In genomic region chr19:41554902-41555301, GRCh38 we compare ENCODE assay signal across 12 cellular contexts. TPM values are rescaled to one million over a fixed set of nuclear protein-coding genes. Genes with fewer than 3 reads are reported as not detected.
DNase-seq lines count a peak whose midpoint lies in the region; ATAC-seq and TF ChIP-seq lines count a peak whose summit lies in the region.
"Had no signal": no experiment of that assay in that cellular context is flagged by ENCODE, and none has a peak within 500 bp of the region (broad histone marks: within the 10 kb centered on the region; RNA-seq: fewer than 3 reads in every experiment).

No MANE protein-coding gene starts in this region.

- peaks cover 64% of the 10 kb centered on the region for H3K4me1 Mint-ChIP-seq in T-helper 1 cell treated with Interleukin-12 subunit alpha and Interleukin-12 subunit beta and Interleukin-4 antibody, amounts not matched to agents 30 μg/mL and 1 μg/mL, for 36 hours (ENCODE audit: low read depth)
- H3K4me1 Mint-ChIP-seq in effector memory CD8-positive, alpha-beta T cell (ENCODE audit: low read depth in 2 of 2), result peaks cover 57 to 71% of the 10 kb centered on the region in 2 donors

- H3K9me3 Mint-ChIP-seq in T-helper 1 cell treated with Interleukin-12 subunit alpha and Interleukin-12 subunit beta and Interleukin-4 antibody, amounts not matched to agents 30 μg/mL and 1 μg/mL, for 36 hours, result no peaks in the 10 kb centered on the region
- H3K9me3 Mint-ChIP-seq in effector memory CD8-positive, alpha-beta T cell, result no peaks in the 10 kb centered on the region

- ATAC-seq in Right ventricle myocardium inferior (no peak), upper lobe of right lung (peak; percentile 55), HG02642 (IDR thresholded peaks at IDR 0.05; ENCODE audit: poor library complexity, unreplicated experiment) (no peak)
- ATAC-seq in effector memory CD8-positive, alpha-beta T cell (replicated peaks), result peak; percentile 76
- ATAC-seq: gastroesophageal sphincter, left lobe of liver had no signal

- peaks cover 68% of the 10 kb centered on the region for H3K36me3 Mint-ChIP-seq in T-helper 1 cell treated with Interleukin-12 subunit alpha and Interleukin-12 subunit beta and Interleukin-4 antibody, amounts not matched to agents 30 μg/mL and 1 μg/mL, for 36 hours (ENCODE audit: low read depth)
- peaks cover 62% of the 10 kb centered on the region for H3K36me3 Mint-ChIP-seq in effector memory CD8-positive, alpha-beta T cell (ENCODE audit: insufficient read depth)

- intact Hi-C loops in left ventricle myocardium inferior (cut with micrococcal nuclease), result no loop called here
- intact Hi-C loops in Right ventricle myocardium inferior (cut with DNase I), result no loop called here
- intact Hi-C loops in upper lobe of right lung (cut with DNase I), result no loop called here
- intact Hi-C loops in esophagus squamous epithelium (cut with DNase I), result no loop called here

- H3K27me3 ChIP-seq in left ventricle myocardium inferior (ENCODE audit: low read depth) (peaks cover 54% of the 10 kb centered on the region), upper lobe of right lung (peaks cover 3% of the 10 kb centered on the region), esophagus squamous epithelium (peaks cover 0 to 51% (median 0%) of the 10 kb centered on the region in 4 donors)

- no peak for TF ChIP-seq CTCF in left ventricle myocardium inferior (IDR thresholded peaks at IDR 0.05; ENCODE audit: borderline replicate concordance)
- no peak for TF ChIP-seq CTCF in upper lobe of right lung (IDR thresholded peaks at IDR 0.05)
- no peak for TF ChIP-seq CTCF in esophagus squamous epithelium (IDR thresholded peaks at IDR 0.05)

- H3K27ac Mint-ChIP-seq in T-helper 1 cell treated with Interleukin-12 subunit alpha and Interleukin-12 subunit beta and Interleukin-4 antibody, amounts not matched to agents 30 μg/mL and 1 μg/mL, for 36 hours, result peak overlapping the region; percentile 77
- peak overlapping the region; percentile 91 to 93 for H3K27ac Mint-ChIP-seq in effector memory CD8-positive, alpha-beta T cell

- H3K4me3 ChIP-seq in left ventricle myocardium inferior, result no peak overlapping the region
- no peak overlapping the region for H3K4me3 ChIP-seq in upper lobe of right lung
- H3K4me3 ChIP-seq in esophagus squamous epithelium, result no peak overlapping the region
- H3K4me3 ChIP-seq: gastroesophageal sphincter, MG63 had no signal

- H3K36me3 ChIP-seq in left ventricle myocardium inferior (no peaks in the 10 kb centered on the region), upper lobe of right lung (no peaks in the 10 kb centered on the region), esophagus squamous epithelium (no peaks in the 10 kb centered on the region)
- H3K36me3 ChIP-seq: gastroesophageal sphincter, MG63 had no signal

- TF ChIP-seq POLR2A in esophagus squamous epithelium (IDR thresholded peaks at IDR 0.05), result no peak

- peak overlapping the region; percentile 68 for H3K4me3 Mint-ChIP-seq in T-helper 1 cell treated with Interleukin-12 subunit alpha and Interleukin-12 subunit beta and Interleukin-4 antibody, amounts not matched to agents 30 μg/mL and 1 μg/mL, for 36 hours
- peak overlapping the region; percentile 93 to 95 for H3K4me3 Mint-ChIP-seq in effector memory CD8-positive, alpha-beta T cell

- no peaks in the 10 kb centered on the region for H3K27me3 Mint-ChIP-seq in T-helper 1 cell treated with Interleukin-12 subunit alpha and Interleukin-12 subunit beta and Interleukin-4 antibody, amounts not matched to agents 30 μg/mL and 1 μg/mL, for 36 hours (ENCODE audit: low read depth)
- H3K27me3 Mint-ChIP-seq in effector memory CD8-positive, alpha-beta T cell, result no peaks in the 10 kb centered on the region

- H3K27ac ChIP-seq in left ventricle myocardium inferior (replicated peaks) (peak overlapping the region; percentile 12), upper lobe of right lung (no peak overlapping the region), esophagus squamous epithelium (peak overlapping the region in 1 of 4 donors; percentile 13)
- H3K27ac ChIP-seq: gastroesophageal sphincter had no signal

- DNase-seq in left ventricle myocardium inferior (no peak), Right ventricle myocardium inferior (ENCODE audit: missing footprints) (no peak), upper lobe of right lung (no peak), esophagus squamous epithelium (lab: John Stamatoyannopoulos, UW) (no peak), glomerular visceral epithelial cell (ENCODE audit: extremely low spot score) (no peak)
- no peak for DNase-seq in effector memory CD8-positive, alpha-beta T cell
- DNase-seq: MG63, NCI-H446 treated with DMSO at 0.1 percent for 48 hours had no signal

- H3K9me3 ChIP-seq in left ventricle myocardium inferior (replicated peaks) (peaks cover 8% of the 10 kb centered on the region), upper lobe of right lung (no peaks in the 10 kb centered on the region), esophagus squamous epithelium (no peaks in the 10 kb centered on the region)
- H3K9me3 ChIP-seq: gastroesophageal sphincter, MG63 had no signal

- peaks cover 31% of the 10 kb centered on the region for H3K4me1 ChIP-seq in left ventricle myocardium inferior
- peaks cover 7% of the 10 kb centered on the region for H3K4me1 ChIP-seq in upper lobe of right lung
- peaks cover 0 to 14% (median 0%) of the 10 kb centered on the region in 3 donors for H3K4me1 ChIP-seq in esophagus squamous epithelium
- H3K4me1 ChIP-seq: gastroesophageal sphincter had no signal

RNA-seq across cellular contexts. Expression of gene CEACAM21, which starts 21.1 kb away (rescaled TPM):
- 0.60 TPM for total RNA-seq in left ventricle myocardium inferior
- total RNA-seq in Right ventricle myocardium inferior, result 0.76 TPM
- total RNA-seq in upper lobe of right lung, result 16.3 TPM
- 1 to 10 TPM in 1 of 4 donors, under 1 TPM in 1, not detected in 2; 0.57 to 3.7 TPM for total RNA-seq in esophagus squamous epithelium

Comparison
In these comparisons a context has a peak if more than half of its experiments do, and no peak if none do; other contexts are left out.
1. ATAC-seq: peak in effector memory CD8-positive, alpha-beta T cell (single experiment) and upper lobe of right lung (single experiment); none in Right ventricle myocardium inferior (single experiment) and HG02642 (single experiment).